ENCODE assay signal across 19 cellular contexts in genomic region chr18:76892832-76893231, GRCh38.
DNase-seq lines count a peak whose midpoint lies in the region; ATAC-seq and TF ChIP-seq lines count a peak whose summit lies in the region.
"Had no signal": no experiment of that assay in that cellular context is flagged by ENCODE, and none has a peak within 500 bp of the region (broad histone marks: within the 10 kb centered on the region; RNA-seq: fewer than 3 reads in every experiment).

No MANE protein-coding gene starts in this region.

- H3K9me3 ChIP-seq in colonic mucosa: no peaks in the 10 kb centered on the region

- H3K9ac ChIP-seq in colonic mucosa (ENCODE audit: low read depth in 2 of 2, low read length in 2 of 2): no peak overlapping the region
- H3K9ac ChIP-seq: BLaER1 treated with 17β-estradiol and CSF1 and Interleukin-3, amounts not matched to agents 10 nM and 100 nM had no signal

- no peak overlapping the region for H3K4me3 ChIP-seq in BJ (ENCODE audit: low read depth, low read length)
- no peak overlapping the region for H3K4me3 ChIP-seq in HFF-Myc (replicated peaks; ENCODE audit: low read depth, low read length)
- no peak overlapping the region for H3K4me3 ChIP-seq in foreskin fibroblast (ENCODE audit: low read depth in 1 of 2, low read length in 2 of 2)
- no peak overlapping the region for H3K4me3 ChIP-seq in colonic mucosa
- H3K4me3 ChIP-seq: BLaER1 treated with 17β-estradiol and CSF1 and Interleukin-3, amounts not matched to agents 10 nM and 100 nM; SK-N-MC had no signal

- no peak overlapping the region for H3K27ac ChIP-seq in colonic mucosa
- H3K27ac ChIP-seq: BLaER1 treated with 17β-estradiol and CSF1 and Interleukin-3, amounts not matched to agents 10 nM and 100 nM; SK-N-MC had no signal

- H3K4me1 ChIP-seq in colonic mucosa: no peaks in the 10 kb centered on the region
- H3K4me1 ChIP-seq: BLaER1 treated with 17β-estradiol and CSF1 and Interleukin-3, amounts not matched to agents 10 nM and 100 nM had no signal

- TF ChIP-seq CTCF in BJ (IDR thresholded peaks at IDR 0.05; ENCODE audit: insufficient read depth, low read depth, low read length) (no peak), HFF-Myc (IDR thresholded peaks at IDR 0.05; ENCODE audit: low read depth, low read length, missing control alignments) (no peak), foreskin fibroblast (IDR thresholded peaks at IDR 0.05; ENCODE audit: low read depth, low read length) (no peak), colonic mucosa (IDR thresholded peaks at IDR 0.05) (no peak)

- H3K36me3 ChIP-seq in BJ (ENCODE audit: control insufficient read depth, insufficient read depth, low read length) (peaks cover 26% of the 10 kb centered on the region), colonic mucosa (peaks cover 23% of the 10 kb centered on the region)

- POLR2A ChIA-PET in BJ (lab: Charles Lee): no interaction called here

- DNase-seq in BJ (ENCODE audit: low read depth) (peak; percentile 18), HFF-Myc (ENCODE audit: extremely low read depth, low read depth) (peak; percentile 77), foreskin fibroblast (peak; percentile 15 to 72), NCI-H2196 (lab: John Stamatoyannopoulos, UW; ENCODE audit: unreplicated experiment) (no peak), colonic mucosa (no peak)
- DNase-seq: CD4-positive, alpha-beta T cell; Karpas-422; NCI-H1092 treated with DMSO at 0.1 percent for 48 hours; NCI-H1436 treated with DMSO at 0.1 percent for 48 hours; NCI-H187 treated with DMSO at 0.1 percent for 48 hours; NCI-H2171 treated with DMSO at 0.1 percent for 48 hours; NCI-H524; NCI-H748 treated with DMSO at 0.1 percent for 48 hours; SIG-M5 had no signal

- H3K27me3 ChIP-seq in BJ (ENCODE audit: control insufficient read depth, insufficient read depth, low read length): no peaks in the 10 kb centered on the region
- H3K27me3 ChIP-seq in colonic mucosa: no peaks in the 10 kb centered on the region
- H3K27me3 ChIP-seq: BLaER1 treated with 17β-estradiol and CSF1 and Interleukin-3, amounts not matched to agents 10 nM and 100 nM had no signal

- intact Hi-C loops in colonic mucosa (cut with DNase I): no loop called here

- ATAC-seq in GM21381 (IDR thresholded peaks at IDR 0.05; ENCODE audit: unreplicated experiment) (no peak), HG03025 (IDR thresholded peaks at IDR 0.05; ENCODE audit: low FRiP score, unreplicated experiment) (no peak)
- ATAC-seq: HepG2 had no signal

- CTCF ChIA-PET in BJ (lab: Yijun Ruan, JAX): interaction anchor here (0.9 to 1.2 kb wide), 2 partner anchors 90 to 91 kb away, joined by 3 to 4 read pairs; no protein-coding TSS in a partner anchor

Comparison
In these comparisons a context has a peak if more than half of its experiments do, and no peak if none do; other contexts are left out.
1. DNase-seq: peak in BJ (single experiment), HFF-Myc (single experiment) and foreskin fibroblast (2 of 2); none in NCI-H2196 (single experiment) and colonic mucosa (single experiment).